In genomic region chr12:132222096-132222807, GRCh38 we compare ENCODE assay signal across 8 cellular contexts.
DNase-seq lines count a peak whose midpoint lies in the region; ATAC-seq and TF ChIP-seq lines count a peak whose summit lies in the region.

No MANE protein-coding gene starts in this region.

- TF ChIP-seq CTCF in left ventricle myocardium inferior (IDR thresholded peaks at IDR 0.05; ENCODE audit: borderline replicate concordance): no peak
- TF ChIP-seq CTCF in natural killer cell (IDR thresholded peaks at IDR 0.05): no peak

- ATAC-seq in left ventricle myocardium superior (no peak), natural killer cell (peak; percentile 12 to 72 (median 58)), HG02610 (IDR thresholded peaks at IDR 0.05; ENCODE audit: unreplicated experiment) (no peak)

- DNase-seq in left ventricle myocardium superior: peak; percentile 22
- DNase-seq in left ventricle myocardium inferior: no peak
- peak; percentile 78 for DNase-seq in RPMI7951 (ENCODE audit: low read depth)
- DNase-seq in natural killer cell: no peak
- DNase-seq in inferior parietal cortex (ENCODE audit: extremely low spot score): no peak
- no peak for DNase-seq in HuH-7.5 (ENCODE audit: low spot score)

- peaks cover 72% of the 10 kb centered on the region for H3K27me3 ChIP-seq in left ventricle myocardium inferior (ENCODE audit: low read depth)

- H3K27ac ChIP-seq in left ventricle myocardium inferior (replicated peaks): no peak overlapping the region

- no peaks in the 10 kb centered on the region for H3K36me3 ChIP-seq in left ventricle myocardium inferior

- peak overlapping the region; percentile 43 for H3K4me3 Mint-ChIP-seq in activated naive CD4-positive, alpha-beta T cell treated with anti-CD3 and anti-CD28 coated beads, Interleukin-2, amount 50 U/mL, for 24 hours
- H3K4me3 Mint-ChIP-seq in natural killer cell: peak overlapping the region; percentile 37

- no peaks in the 10 kb centered on the region for H3K36me3 Mint-ChIP-seq in activated naive CD4-positive, alpha-beta T cell treated with anti-CD3 and anti-CD28 coated beads, Interleukin-2, amount 50 U/mL, for 24 hours
- no peaks in the 10 kb centered on the region for H3K36me3 Mint-ChIP-seq in natural killer cell

- H3K4me1 ChIP-seq in left ventricle myocardium inferior: no peaks in the 10 kb centered on the region

- peaks cover 1% of the 10 kb centered on the region for H3K27me3 Mint-ChIP-seq in activated naive CD4-positive, alpha-beta T cell treated with anti-CD3 and anti-CD28 coated beads, Interleukin-2, amount 50 U/mL, for 24 hours
- H3K27me3 Mint-ChIP-seq in natural killer cell (ENCODE audit: low read depth in 2 of 2): peaks cover 0 to 8% of the 10 kb centered on the region in 2 donors

- no peak overlapping the region for H3K4me3 ChIP-seq in left ventricle myocardium inferior

- H3K4me1 Mint-ChIP-seq in activated naive CD4-positive, alpha-beta T cell treated with anti-CD3 and anti-CD28 coated beads, Interleukin-2, amount 50 U/mL, for 24 hours: peaks cover 16% of the 10 kb centered on the region
- peaks cover 9 to 10% of the 10 kb centered on the region in 2 donors for H3K4me1 Mint-ChIP-seq in natural killer cell

- peaks cover 4% of the 10 kb centered on the region for H3K9me3 ChIP-seq in left ventricle myocardium inferior (replicated peaks)

- peak overlapping the region; percentile 39 for H3K27ac Mint-ChIP-seq in activated naive CD4-positive, alpha-beta T cell treated with anti-CD3 and anti-CD28 coated beads, Interleukin-2, amount 50 U/mL, for 24 hours
- peak overlapping the region in 1 of 2 donors; percentile 68 for H3K27ac Mint-ChIP-seq in natural killer cell

- H3K9me3 Mint-ChIP-seq in activated naive CD4-positive, alpha-beta T cell treated with anti-CD3 and anti-CD28 coated beads, Interleukin-2, amount 50 U/mL, for 24 hours: no peaks in the 10 kb centered on the region
- peaks cover 0 to 2% of the 10 kb centered on the region in 2 donors for H3K9me3 Mint-ChIP-seq in natural killer cell

- intact Hi-C loops in left ventricle myocardium superior (cut with micrococcal nuclease): no loop called here
- intact Hi-C loops in left ventricle myocardium inferior (cut with micrococcal nuclease): no loop called here
- intact Hi-C loops in natural killer cell (cut with micrococcal nuclease): no loop called here

Comparison
In these comparisons a context has a peak if more than half of its experiments do, and no peak if none do; other contexts are left out.
1. DNase-seq: peak in left ventricle myocardium superior (single experiment) and RPMI7951 (single experiment); none in left ventricle myocardium inferior (single experiment), natural killer cell (single experiment), inferior parietal cortex (single experiment) and HuH-7.5 (single experiment).
2. ATAC-seq: peak in natural killer cell (3 of 3); none in left ventricle myocardium superior (single experiment) and HG02610 (single experiment).